ENCODE assay signal across 23 cellular contexts in genomic region chr10:77180794-77181193, GRCh38.
DNase-seq lines count a peak whose midpoint lies in the region; ATAC-seq, FAIRE-seq and TF ChIP-seq lines count a peak whose summit lies in the region.
"Had no signal": no experiment of that assay in that cellular context is flagged by ENCODE, and none has a peak within 500 bp of the region (broad histone marks: within the 10 kb centered on the region; RNA-seq: fewer than 3 reads in every experiment).

No MANE protein-coding gene starts in this region.

- no peak overlapping the region for H3K9ac ChIP-seq in keratinocyte (ENCODE audit: control insufficient read depth, extremely low read depth, insufficient read depth, low read length)
- H3K9ac ChIP-seq: parathyroid adenoma had no signal

- peaks cover 13% of the 10 kb centered on the region for H3K4me1 ChIP-seq in keratinocyte (ENCODE audit: control insufficient read depth, extremely low read depth, insufficient read depth, low read length)
- H3K4me1 ChIP-seq: lower lobe of right lung, parathyroid adenoma, spleen had no signal

- peak; percentile 17 for FAIRE-seq in keratinocyte (lab: Jason Lieb, UNC)

- no peaks in the 10 kb centered on the region for H4K20me1 ChIP-seq in keratinocyte (ENCODE audit: control insufficient read depth, extremely low read depth, insufficient read depth, low read length)

- no peaks in the 10 kb centered on the region for H3K9me3 Mint-ChIP-seq in HFFc6
- H3K9me3 Mint-ChIP-seq: activated naive CD4-positive, alpha-beta T cell treated with anti-CD3 and anti-CD28 coated beads for 36 hours; CD4-positive, alpha-beta memory T cell; neural crest cell; type B pancreatic cell had no signal

- peaks cover 10% of the 10 kb centered on the region for H3K36me3 Mint-ChIP-seq in HFFc6 (ENCODE audit: low read depth)
- H3K36me3 Mint-ChIP-seq in T-helper 17 cell (ENCODE audit: low read depth) = peaks cover 4% of the 10 kb centered on the region
- H3K36me3 Mint-ChIP-seq: CD4-positive, alpha-beta memory T cell; type B pancreatic cell had no signal

- peak overlapping the region; percentile 96 for H3K27ac Mint-ChIP-seq in HFFc6
- H3K27ac Mint-ChIP-seq in T-helper 17 cell = no peak overlapping the region
- H3K27ac Mint-ChIP-seq: activated naive CD4-positive, alpha-beta T cell treated with anti-CD3 and anti-CD28 coated beads for 36 hours; CD4-positive, alpha-beta memory T cell; type B pancreatic cell had no signal

- H3K36me3 ChIP-seq in keratinocyte (ENCODE audit: control insufficient read depth in 2 of 2, extremely low read depth in 1 of 2, insufficient read depth in 2 of 2, low read length in 2 of 2) = no peaks in the 10 kb centered on the region
- H3K36me3 ChIP-seq: brain microvascular endothelial cell, lower lobe of right lung, spleen had no signal

- DNase-seq in HFFc6 (no peak), NCI-H226 (peak; percentile 36), keratinocyte (ENCODE audit: low read depth, low spot score) (peak; percentile 32), T-helper 17 cell (no peak), SW 1271 (lab: John Stamatoyannopoulos, UW) (no peak), DMS114 treated with DMSO at 0.1 percent for 48 hours (lab: John Stamatoyannopoulos, UW; ENCODE audit: unreplicated experiment) (no peak), COLO668 (lab: John Stamatoyannopoulos, UW; ENCODE audit: unreplicated experiment) (no peak)
- DNase-seq: activated CD4-positive, alpha-beta T cell treated with anti-CD3 and anti-CD28 coated beads for 4 hours; activated naive CD4-positive, alpha-beta T cell treated with anti-CD3 and anti-CD28 coated beads for 36 hours; brain microvascular endothelial cell; CD4-positive, alpha-beta memory T cell; dorsolateral prefrontal cortex; glutamatergic neuron; lower lobe of right lung; NCI-H1417 treated with DMSO at 0.1 percent for 48 hours; NCI-H446; NCI-H82; spleen had no signal

- peak overlapping the region; percentile 54 for H3K4me3 Mint-ChIP-seq in HFFc6
- no peak overlapping the region for H3K4me3 Mint-ChIP-seq in T-helper 17 cell
- H3K4me3 Mint-ChIP-seq: activated naive CD4-positive, alpha-beta T cell treated with anti-CD3 and anti-CD28 coated beads for 36 hours; CD4-positive, alpha-beta memory T cell; neural crest cell; type B pancreatic cell had no signal

- peaks cover 83% of the 10 kb centered on the region for H3K4me1 Mint-ChIP-seq in HFFc6 (ENCODE audit: low read depth)
- no peaks in the 10 kb centered on the region for H3K4me1 Mint-ChIP-seq in T-helper 17 cell
- H3K4me1 Mint-ChIP-seq: CD4-positive, alpha-beta memory T cell; neural crest cell had no signal

- H3K27me3 ChIP-seq in keratinocyte (ENCODE audit: control insufficient read depth, extremely low read depth, insufficient read depth, low read length) = no peaks in the 10 kb centered on the region
- H3K27me3 ChIP-seq: brain microvascular endothelial cell had no signal

- H3K9me1 ChIP-seq in keratinocyte (ENCODE audit: control insufficient read depth, extremely low read depth, insufficient read depth, low read length) = no peaks in the 10 kb centered on the region

- no peak overlapping the region for H3K4me3 ChIP-seq in keratinocyte (ENCODE audit: control insufficient read depth in 2 of 3, extremely low read depth in 1 of 3, insufficient read depth in 2 of 3, low read depth in 1 of 3, low read length in 3 of 3)
- H3K4me3 ChIP-seq: dorsolateral prefrontal cortex, lower lobe of right lung, spleen had no signal

- no peak for TF ChIP-seq CTCF in HFFc6 (IDR thresholded peaks at IDR 0.05)
- TF ChIP-seq CTCF in keratinocyte (optimal IDR thresholded peaks at IDR 0.05 in 1 of 3, IDR thresholded peaks at IDR 0.05 in 1 of 3, conservative IDR thresholded peaks at IDR 0.05 in 1 of 3; ENCODE audit: extremely low read depth in 1 of 3, insufficient read depth in 2 of 3, low read length in 3 of 3) = no peak

- H2AFZ ChIP-seq in keratinocyte (ENCODE audit: control insufficient read depth, low read length) = no peak overlapping the region
- H2AFZ ChIP-seq: parathyroid adenoma had no signal

- dilution Hi-C loops in keratinocyte (cut with MboI; ENCODE audit: extremely low pct_ligation_motif_present, low sequenced_read_pairs) = no loop called here

- no peak overlapping the region for H3K4me2 ChIP-seq in keratinocyte (ENCODE audit: control insufficient read depth, extremely low read depth, insufficient read depth, low read depth, low read length)

- H3K79me2 ChIP-seq in keratinocyte (ENCODE audit: control insufficient read depth, insufficient read depth, low read length) = no peaks in the 10 kb centered on the region
- H3K79me2 ChIP-seq: parathyroid adenoma had no signal

- H3K27me3 Mint-ChIP-seq in HFFc6 (ENCODE audit: insufficient read depth) (peaks cover 4% of the 10 kb centered on the region), T-helper 17 cell (peaks cover 53% of the 10 kb centered on the region)

- no peak overlapping the region for H3K27ac ChIP-seq in keratinocyte (ENCODE audit: control insufficient read depth, insufficient read depth, low read length)
- H3K27ac ChIP-seq: brain microvascular endothelial cell, lower lobe of right lung, parathyroid adenoma, spleen, VCaP had no signal

- no peak for ATAC-seq in T-helper 17 cell
- ATAC-seq: lower lobe of right lung, Right ventricle myocardium inferior had no signal

- H3K9me3 ChIP-seq in keratinocyte (ENCODE audit: control insufficient read depth, low read depth, low read length) = no peaks in the 10 kb centered on the region
- no peaks in the 10 kb centered on the region for H3K9me3 ChIP-seq in T-helper 17 cell (ENCODE audit: control insufficient read depth, low read length, poor library complexity, severe bottlenecking)
- H3K9me3 ChIP-seq: lower lobe of right lung, spleen had no signal

Comparison
In these comparisons a context has a peak if more than half of its experiments do, and no peak if none do; other contexts are left out.
1. DNase-seq: peak in NCI-H226 (single experiment) and keratinocyte (single experiment); none in HFFc6 (single experiment), T-helper 17 cell (0 of 3), SW 1271 (0 of 2), DMS114 treated with DMSO at 0.1 percent for 48 hours (single experiment) and COLO668 (single experiment).